Comparison of ENCODE assay signal across 1 cellular context in genomic region chr17:31549121-31549524, GRCh38.
TF ChIP-seq lines count a peak whose summit lies in the region.

No MANE protein-coding gene starts in this region.

TF ChIP-seq in GM23338, 12 proteins besides CTCF, POLR2A, EP300 and RAD21 (continued from another document):
- TF ChIP-seq REST (IDR thresholded peaks at IDR 0.05; ENCODE audit: unreplicated experiment) (no peak), ZNF331 (CRISPR knock-in tag; IDR thresholded peaks at IDR 0.05; ENCODE audit: low read depth) (no peak), NANOG (IDR thresholded peaks at IDR 0.05; ENCODE audit: borderline replicate concordance) (no peak)
